1 cellular context compared by ENCODE assay signal in genomic region chr4:40186665-40187014, GRCh38.
TF ChIP-seq lines count a peak whose summit lies in the region.

No MANE protein-coding gene starts in this region.

TF ChIP-seq in GM23338, 12 proteins besides CTCF, POLR2A, EP300 and RAD21 (continued from another document):
- TF ChIP-seq ZNF462 (CRISPR knock-in tag; IDR thresholded peaks at IDR 0.05) (no peak), ZNF114 (CRISPR knock-in tag; IDR thresholded peaks at IDR 0.05) (no peak), EZH2 (IDR thresholded peaks at IDR 0.05; ENCODE audit: low read depth, unreplicated experiment) (no peak), ETS1 (IDR thresholded peaks at IDR 0.05) (no peak), STAT1 (IDR thresholded peaks at IDR 0.05; ENCODE audit: unreplicated experiment) (no peak), POLR2AphosphoS5 (IDR thresholded peaks at IDR 0.05; ENCODE audit: low read depth) (no peak), NANOG (IDR thresholded peaks at IDR 0.05; ENCODE audit: borderline replicate concordance) (no peak), ZNF331 (CRISPR knock-in tag; IDR thresholded peaks at IDR 0.05; ENCODE audit: low read depth) (no peak), REST (IDR thresholded peaks at IDR 0.05; ENCODE audit: unreplicated experiment) (no peak)
